9 cellular contexts compared by ENCODE assay signal in the genomic region with DNA sequence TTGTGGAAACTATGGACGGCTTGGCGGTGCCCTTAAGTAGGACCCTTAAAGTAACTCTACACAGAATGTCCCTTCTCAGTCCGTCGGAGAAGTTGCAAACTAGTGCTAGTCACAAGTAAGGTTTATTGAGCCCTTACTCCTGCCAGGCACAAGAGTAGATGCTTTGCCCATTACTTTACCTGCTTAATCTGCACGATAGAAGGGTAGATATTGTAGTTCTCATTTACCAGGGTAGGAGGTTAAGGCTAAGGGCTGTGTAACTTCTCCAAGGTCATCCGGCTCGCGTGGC. TPM values are rescaled to one million over a fixed set of nuclear protein-coding genes. Genes with fewer than 3 reads are reported as not detected.
DNase-seq lines count a peak whose midpoint lies in the region; ATAC-seq and TF ChIP-seq lines count a peak whose summit lies in the region.
"Had no signal": no experiment of that assay in that cellular context is flagged by ENCODE, and none has a peak within 500 bp of the region (broad histone marks: within the 10 kb centered on the region; RNA-seq: fewer than 3 reads in every experiment).

No MANE protein-coding gene starts in this region.

- no peaks in the 10 kb centered on the region for H3K4me1 ChIP-seq in mesodermal cell (ENCODE audit: control insufficient read depth, insufficient read depth, low read length, poor library complexity, severe bottlenecking)

- H3K27me3 ChIP-seq in BJ (ENCODE audit: control insufficient read depth, insufficient read depth, low read length) (peaks cover 11% of the 10 kb centered on the region), brain microvascular endothelial cell (replicated peaks) (peaks cover 24% of the 10 kb centered on the region)

- peak; percentile 5 for ATAC-seq in HG02981 (IDR thresholded peaks at IDR 0.05; ENCODE audit: unreplicated experiment)
- ATAC-seq in HG03025 (IDR thresholded peaks at IDR 0.05; ENCODE audit: low FRiP score, unreplicated experiment): no peak

- TF ChIP-seq CTCF in BJ (IDR thresholded peaks at IDR 0.05; ENCODE audit: insufficient read depth, low read depth, low read length) (no peak), brain microvascular endothelial cell (IDR thresholded peaks at IDR 0.05; ENCODE audit: low read depth, low read length, missing control alignments) (no peak), GM13977 (IDR thresholded peaks at IDR 0.05; ENCODE audit: extremely low read depth, insufficient read depth, missing control alignments) (no peak)

- H3K9me3 ChIP-seq in mesodermal cell (ENCODE audit: control insufficient read depth, low read length): no peaks in the 10 kb centered on the region
- H3K9me3 ChIP-seq: neutrophil had no signal

- H3K27ac ChIP-seq in brain microvascular endothelial cell (no peak overlapping the region), mesodermal cell (ENCODE audit: low read depth, low read length, severe bottlenecking) (no peak overlapping the region)
- H3K27ac ChIP-seq: neutrophil had no signal

- in situ Hi-C loops in brain microvascular endothelial cell (cut with HindIII; ENCODE audit: low pct_ligation_motif_present, low sequenced_read_pairs): no loop called here
- in situ Hi-C loops in GM13977 (cut with MboI; ENCODE audit: low pct_unique_long_range_greater_than_20kb, low sequenced_read_pairs, unreplicated experiment): no loop called here

- H3K36me3 ChIP-seq in BJ (ENCODE audit: control insufficient read depth, insufficient read depth, low read length) (no peaks in the 10 kb centered on the region), brain microvascular endothelial cell (replicated peaks) (no peaks in the 10 kb centered on the region), mesodermal cell (ENCODE audit: control insufficient read depth, insufficient read depth, low read length) (no peaks in the 10 kb centered on the region)
- H3K36me3 ChIP-seq: neutrophil had no signal

- CTCF ChIA-PET in BJ (lab: Yijun Ruan, JAX): interaction anchor here (1.4 kb wide), 1 partner anchor 16 kb away, joined by 4 read pairs; no protein-coding TSS in a partner anchor

- 0% methylated on average over 2 to 4 of the region's 8 CpGs for WGBS in mesodermal cell (ENCODE audit: insufficient coverage in 2 of 2), 2 experiments

- DNase-seq in BJ (ENCODE audit: low read depth): no peak
- DNase-seq in brain microvascular endothelial cell: no peak
- DNase-seq in ureter (ENCODE audit: low spot score): no peak
- DNase-seq in epidermal melanocyte (ENCODE audit: insufficient read length, low spot score): no peak
- DNase-seq in GM13977 (ENCODE audit: low spot score): no peak

- POLR2A ChIA-PET in BJ (lab: Charles Lee): no interaction called here

- peak overlapping the region; percentile 66 for H3K4me3 ChIP-seq in BJ (ENCODE audit: low read depth, low read length)
- peak overlapping the region; percentile 73 for H3K4me3 ChIP-seq in brain microvascular endothelial cell (ENCODE audit: low read depth, low read length)
- H3K4me3 ChIP-seq in mesodermal cell (ENCODE audit: extremely low read depth, insufficient read depth, low read length, poor library complexity, severe bottlenecking): peak overlapping the region; percentile 77

RNA-seq across cellular contexts. Expression of a gene that starts 0.5 kb away (rescaled TPM):
- 1.6 and 1.8 TPM in 2 replicates for polyA plus RNA-seq in BJ (2011; rRNA removed)
- 9.6 and 25.9 TPM in 2 replicates for polyA minus RNA-seq in BJ (2011; rRNA and poly(A)+ RNA removed)
- 12.5 TPM for polyA plus RNA-seq in mesodermal cell (2013, experiment 1 of 2)
- 12.8 TPM for polyA plus RNA-seq in mesodermal cell (2013, experiment 2 of 2)
- total RNA-seq in ureter: 2.9 TPM

RNA-seq across cellular contexts. Expression of a gene that starts 47.4 kb away (rescaled TPM):
- 48.6 and 95.9 TPM in 2 replicates for polyA plus RNA-seq in BJ (2011; rRNA removed)
- 13.0 and 14.4 TPM in 2 replicates for polyA minus RNA-seq in BJ (2011; rRNA and poly(A)+ RNA removed)
- 93.7 TPM for polyA plus RNA-seq in mesodermal cell (2013, experiment 1 of 2)
- polyA plus RNA-seq in mesodermal cell (2013, experiment 2 of 2): 93.8 TPM
- total RNA-seq in ureter: 61.5 TPM
